19 cellular contexts compared by ENCODE assay signal in the genomic region with DNA sequence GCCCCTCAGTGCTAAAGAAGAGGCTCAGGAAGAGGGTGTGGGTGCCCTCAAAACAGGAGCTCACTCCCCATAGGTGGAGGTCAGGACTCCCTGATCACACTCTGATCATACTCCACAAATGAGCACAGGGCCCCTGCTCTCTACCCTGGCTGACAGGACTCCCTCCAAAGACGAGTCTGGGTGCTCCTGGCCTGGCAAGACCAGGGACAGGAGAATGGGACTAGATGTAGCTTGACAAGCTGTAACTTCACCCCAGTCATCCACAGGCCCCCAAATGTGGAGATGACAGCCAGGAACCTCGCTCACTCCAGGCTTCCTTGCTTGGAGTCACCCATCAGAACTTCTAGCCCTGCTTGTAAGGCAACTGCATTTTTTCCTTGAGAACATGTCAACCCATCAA. TPM values are rescaled to one million over a fixed set of nuclear protein-coding genes. Genes with fewer than 3 reads are reported as not detected.
DNase-seq lines count a peak whose midpoint lies in the region; ATAC-seq and TF ChIP-seq lines count a peak whose summit lies in the region.
"Had no signal": no experiment of that assay in that cellular context is flagged by ENCODE, and none has a peak within 500 bp of the region (broad histone marks: within the 10 kb centered on the region; RNA-seq: fewer than 3 reads in every experiment).

No MANE protein-coding gene starts in this region.

- H3K27ac ChIP-seq in left ventricle myocardium inferior (replicated peaks) (peak overlapping the region; percentile 56), heart right ventricle (peak overlapping the region in 4 of 10 donors; percentile 28 to 59 (median 42)), HUES48 (ENCODE audit: low read depth, low read length) (peak overlapping the region; percentile 60), endodermal cell (ENCODE audit: low read depth, low read length) (no peak overlapping the region), osteoblast (ENCODE audit: low read depth, low read length) (no peak overlapping the region), MM.1S (ENCODE audit: low read length) (no peak overlapping the region)
- H3K27ac ChIP-seq: GM23248 had no signal

- H3K36me3 ChIP-seq in left ventricle myocardium inferior (no peaks in the 10 kb centered on the region), heart right ventricle (no peaks in the 10 kb centered on the region), HUES48 (ENCODE audit: control insufficient read depth, insufficient read depth, low read length) (no peaks in the 10 kb centered on the region), endodermal cell (ENCODE audit: control insufficient read depth, insufficient read depth, low read length) (no peaks in the 10 kb centered on the region), osteoblast (ENCODE audit: insufficient read depth, low read length) (no peaks in the 10 kb centered on the region), MM.1S (replicated peaks; ENCODE audit: insufficient read depth, low read length) (no peaks in the 10 kb centered on the region)
- H3K36me3 ChIP-seq: BLaER1 treated with 17β-estradiol and CSF1 and Interleukin-3, amounts not matched to agents 10 nM and 100 nM had no signal

- ATAC-seq in heart right ventricle = no peak
- no peak for ATAC-seq in GM21576 (IDR thresholded peaks at IDR 0.05; ENCODE audit: unreplicated experiment)
- ATAC-seq: CD8-positive, alpha-beta T cell; GM12878; HCT116 had no signal

- TF ChIP-seq CTCF in left ventricle myocardium inferior (IDR thresholded peaks at IDR 0.05; ENCODE audit: borderline replicate concordance) (no peak), heart right ventricle (IDR thresholded peaks at IDR 0.05) (no peak), endodermal cell (conservative IDR thresholded peaks at IDR 0.05) (no peak), osteoblast (IDR thresholded peaks at IDR 0.05; ENCODE audit: extremely low read depth, low read depth, low read length) (no peak), MM.1S (IDR thresholded peaks at IDR 0.05; ENCODE audit: low read length) (no peak)

- no peaks in the 10 kb centered on the region for H3K79me2 ChIP-seq in osteoblast (ENCODE audit: insufficient read depth, low read length)
- H3K79me2 ChIP-seq in MM.1S (ENCODE audit: low read length) = no peaks in the 10 kb centered on the region

- H3K27me3 Mint-ChIP-seq in endodermal cell (ENCODE audit: insufficient read depth) = peaks cover 7% of the 10 kb centered on the region

- H3K9me2 ChIP-seq in MM.1S (replicated peaks; ENCODE audit: insufficient read depth, low read length) = no peaks in the 10 kb centered on the region

- intact Hi-C loops in left ventricle myocardium inferior (cut with micrococcal nuclease) = no loop called here
- intact Hi-C loops in heart right ventricle (cut with DNase I) = no loop called here

- no peak overlapping the region for H3K4me3 Mint-ChIP-seq in endodermal cell
- H3K4me3 Mint-ChIP-seq: B cell; CD8-positive, alpha-beta T cell; HFFc6 had no signal

- 60 to 64% methylated on average over 2 of the region's 2 CpGs for WGBS in heart right ventricle, 2 donors
- 92 to 100% methylated on average over 1 to 2 of the region's 2 CpGs for whole genome bisulfite sequencing in endodermal cell (ENCODE audit: insufficient coverage in 1 of 2, insufficient read length in 1 of 2), 2 experiments

- no peaks in the 10 kb centered on the region for H3K9me3 ChIP-seq in left ventricle myocardium inferior (replicated peaks)
- no peaks in the 10 kb centered on the region for H3K9me3 ChIP-seq in heart right ventricle
- no peaks in the 10 kb centered on the region for H3K9me3 ChIP-seq in HUES48 (ENCODE audit: control insufficient read depth, insufficient read depth, low read length)
- H3K9me3 ChIP-seq in endodermal cell (ENCODE audit: control insufficient read depth, low read length) = no peaks in the 10 kb centered on the region
- H3K9me3 ChIP-seq in osteoblast (ENCODE audit: low read depth, low read length) = no peaks in the 10 kb centered on the region
- H3K9me3 ChIP-seq in MM.1S (replicated peaks; ENCODE audit: insufficient read depth, low read length) = no peaks in the 10 kb centered on the region
- H3K9me3 ChIP-seq: BLaER1 treated with 17β-estradiol and CSF1 and Interleukin-3, amounts not matched to agents 10 nM and 100 nM had no signal

- H3K9me3 Mint-ChIP-seq in endodermal cell = no peaks in the 10 kb centered on the region
- H3K9me3 Mint-ChIP-seq: CD8-positive, alpha-beta T cell; HFFc6 had no signal

- H3K4me3 ChIP-seq in left ventricle myocardium inferior = no peak overlapping the region
- no peak overlapping the region for H3K4me3 ChIP-seq in heart right ventricle
- no peak overlapping the region for H3K4me3 ChIP-seq in HUES48 (ENCODE audit: low read depth, low read length)
- no peak overlapping the region for H3K4me3 ChIP-seq in endodermal cell (ENCODE audit: low read length)
- H3K4me3 ChIP-seq in osteoblast (ENCODE audit: insufficient read depth, low read length) = no peak overlapping the region
- H3K4me3 ChIP-seq in MM.1S (ENCODE audit: low read length) = no peak overlapping the region
- H3K4me3 ChIP-seq: BLaER1 treated with 17β-estradiol and CSF1 and Interleukin-3, amounts not matched to agents 10 nM and 100 nM; GM12878; GM23248 had no signal

- H3K9ac ChIP-seq in HUES48 (ENCODE audit: low read depth, low read length) (no peak overlapping the region), endodermal cell (ENCODE audit: extremely low read depth, low read length, poor library complexity, severe bottlenecking) (no peak overlapping the region), MM.1S (ENCODE audit: low read length) (no peak overlapping the region)
- H3K9ac ChIP-seq: BLaER1 treated with 17β-estradiol and CSF1 and Interleukin-3, amounts not matched to agents 10 nM and 100 nM; GM23248 had no signal

- no peaks in the 10 kb centered on the region for H3K36me3 Mint-ChIP-seq in endodermal cell (ENCODE audit: low read depth)
- H3K36me3 Mint-ChIP-seq: CD8-positive, alpha-beta T cell had no signal

- no peaks in the 10 kb centered on the region for H3F3A ChIP-seq in MM.1S (ENCODE audit: insufficient read depth, low read length)

- H3K27me3 ChIP-seq in left ventricle myocardium inferior (ENCODE audit: low read depth) (peaks cover 15% of the 10 kb centered on the region), heart right ventricle (peaks cover 0 to 5% (median 0%) of the 10 kb centered on the region in 7 donors), HUES48 (ENCODE audit: control insufficient read depth, insufficient read depth, low read length) (no peaks in the 10 kb centered on the region), endodermal cell (ENCODE audit: control insufficient read depth, insufficient read depth, low read length, poor library complexity, severe bottlenecking) (peaks cover 13% of the 10 kb centered on the region), osteoblast (ENCODE audit: insufficient read depth, low read length) (peaks cover 38% of the 10 kb centered on the region), MM.1S (replicated peaks; ENCODE audit: insufficient read depth, low read length) (no peaks in the 10 kb centered on the region)
- H3K27me3 ChIP-seq: BLaER1 treated with 17β-estradiol and CSF1 and Interleukin-3, amounts not matched to agents 10 nM and 100 nM had no signal

- H3K4me1 ChIP-seq in left ventricle myocardium inferior (peaks cover 100% of the 10 kb centered on the region), heart right ventricle (peaks cover 4 to 99% (median 55%) of the 10 kb centered on the region in 9 donors), HUES48 (ENCODE audit: control insufficient read depth, insufficient read depth, low read length) (peaks cover 31% of the 10 kb centered on the region), endodermal cell (ENCODE audit: control insufficient read depth, insufficient read depth, low read length) (peaks cover 4% of the 10 kb centered on the region), osteoblast (ENCODE audit: insufficient read depth, low read length) (no peaks in the 10 kb centered on the region), MM.1S (ENCODE audit: low read length) (peaks cover 8% of the 10 kb centered on the region; the same call in 1 of the 2 replicates)

- no peak overlapping the region for H2AFZ ChIP-seq in osteoblast (ENCODE audit: low read length)
- H2AFZ ChIP-seq in MM.1S (ENCODE audit: low read length) = no peak overlapping the region
- H2AFZ ChIP-seq: GM23248 had no signal

- H4K20me1 ChIP-seq in osteoblast (ENCODE audit: insufficient read depth, low read length) = no peaks in the 10 kb centered on the region
- H4K20me1 ChIP-seq in MM.1S (ENCODE audit: insufficient read depth, low read length) = no peaks in the 10 kb centered on the region
- H4K20me1 ChIP-seq: BLaER1 treated with 17β-estradiol and CSF1 and Interleukin-3, amounts not matched to agents 10 nM and 100 nM had no signal

- H3K4me2 ChIP-seq in osteoblast (ENCODE audit: insufficient read depth, low read length) (no peak overlapping the region), MM.1S (ENCODE audit: low read depth, low read length) (no peak overlapping the region)

- H3K4me1 Mint-ChIP-seq in endodermal cell = no peaks in the 10 kb centered on the region
- H3K4me1 Mint-ChIP-seq: B cell had no signal

- no peak for DNase-seq in left ventricle myocardium inferior
- DNase-seq in heart right ventricle = no peak
- no peak for DNase-seq in endodermal cell
- DNase-seq in osteoblast (ENCODE audit: insufficient read length, low spot score, missing footprints) = peak; percentile 51
- DNase-seq in MM.1S = no peak
- no peak for DNase-seq in RKO (ENCODE audit: low spot score)
- DNase-seq: Calu3; CD8-positive, alpha-beta T cell; DMS53; DND-41; EL; GM23248; HFFc6 had no signal

- H3K27ac Mint-ChIP-seq in endodermal cell = peak overlapping the region; percentile 48
- H3K27ac Mint-ChIP-seq: B cell; CD8-positive, alpha-beta T cell; HFFc6 had no signal

RNA-seq across cellular contexts. Expression of gene SCN5A, which starts 11.1 kb away (rescaled TPM):
- 239 TPM for total RNA-seq in left ventricle myocardium inferior
- total RNA-seq in heart right ventricle = 100 to 1,000 TPM; 122 to 254 (median 182) TPM
- 10 to 100 TPM; 29.9 to 61.5 TPM for polyA plus RNA-seq in heart right ventricle
- 1 to 10 TPM; 4.5 to 5.6 TPM for total RNA-seq in endodermal cell
- 0.85 TPM for polyA plus RNA-seq in endodermal cell (2013, experiment 1 of 2)
- polyA plus RNA-seq in endodermal cell (2013, experiment 2 of 2) = 0.66 TPM
- total RNA-seq in osteoblast = under 0.01 TPM in 1 of 2 replicates, not detected in the other
- total RNA-seq: GM12878, GM23248 had no signal
- polyA plus RNA-seq: GM12878, GM23248 had no signal

Comparison
In these comparisons a context has a peak if more than half of its experiments do, and no peak if none do; other contexts are left out.
1. H3K27ac ChIP-seq: peak in left ventricle myocardium inferior (single experiment) and HUES48 (single experiment); none in endodermal cell (single experiment), osteoblast (single experiment) and MM.1S (single experiment).
2. RNA of gene SCN5A, which starts 11.1 kb away (total RNA-seq): 239 TPM in left ventricle myocardium inferior (single experiment) and 122 to 254 TPM in heart right ventricle; 4.5 to 5.6 TPM in endodermal cell and under 0.01 TPM in osteoblast; every median in the first group is over 10 times any median in the second.